10 cellular contexts compared by ENCODE assay signal in genomic region chr5:100889165-100889564, GRCh38. TPM values are rescaled to one million over a fixed set of nuclear protein-coding genes. Genes with fewer than 3 reads are reported as not detected.
DNase-seq lines count a peak whose midpoint lies in the region; ATAC-seq, FAIRE-seq and TF ChIP-seq lines count a peak whose summit lies in the region.
"Had no signal": no experiment of that assay in that cellular context is flagged by ENCODE, and none has a peak within 500 bp of the region (broad histone marks: within the 10 kb centered on the region; RNA-seq: fewer than 3 reads in every experiment).

No MANE protein-coding gene starts in this region.

- BruUV-seq in GM12878 (replicated peaks; lab: Mats Ljungman, UMichigan): no TSS peak

- peak overlapping the region; percentile 69 to 84 (median 79) for H3K4me3 Mint-ChIP-seq in CD8-positive, alpha-beta memory T cell

- CTCF ChIA-PET in CD8-positive, alpha-beta memory T cell (lab: Charles Lee): interaction anchor here (0.9 to 3.3 kb wide), 3 partner anchors 11 to 20 kb away, joined by 3 to 17 read pairs (median 14); partner anchors contain the start of gene ST8SIA4
- CTCF ChIA-PET in GM12878 (lab: Yijun Ruan, JAX): interaction anchor here (0.7 to 6.2 kb wide), 2 partner anchors 12 to 20 kb away, joined by 4 to 64 read pairs; partner anchors contain the start of gene ST8SIA4

- H3K36me3 Mint-ChIP-seq in CD8-positive, alpha-beta memory T cell: peaks cover 3 to 36% (median 11%) of the 10 kb centered on the region in 3 donors

- intact Hi-C loops in GM12878 (cut with micrococcal nuclease; ENCODE audit: unreplicated experiment) (no loop called here), body of pancreas (cut with DNase I) (no loop called here)

- no peak overlapping the region for H3K27ac ChIP-seq in CD8-positive, alpha-beta memory T cell (ENCODE audit: low read depth, low read length)
- H3K27ac ChIP-seq in GM12878 (ENCODE audit: control insufficient read depth, insufficient read depth): peak overlapping the region; percentile 87
- no peak overlapping the region for H3K27ac ChIP-seq in body of pancreas

- no peaks in the 10 kb centered on the region for H3K9me3 ChIP-seq in CD8-positive, alpha-beta memory T cell (ENCODE audit: low read length)
- H3K9me3 ChIP-seq in GM12878 (replicated peaks; ENCODE audit: control insufficient read depth, insufficient read depth, low read length) (peaks cover 10% of the 10 kb centered on the region), BE2C (no peaks in the 10 kb centered on the region), body of pancreas (no peaks in the 10 kb centered on the region)

- H3K27me3 ChIP-seq in CD8-positive, alpha-beta memory T cell (ENCODE audit: insufficient read depth, low read length, poor library complexity, severe bottlenecking): no peaks in the 10 kb centered on the region
- no peaks in the 10 kb centered on the region for H3K27me3 ChIP-seq in GM12878 (replicated peaks in 1 of 2; ENCODE audit: control insufficient read depth in 2 of 2, insufficient read depth in 2 of 2, low read length in 1 of 2)
- H3K27me3 ChIP-seq in BE2C: no peaks in the 10 kb centered on the region
- H3K27me3 ChIP-seq in body of pancreas: no peaks in the 10 kb centered on the region

- FAIRE-seq in GM12878 (lab: Jason Lieb, UNC): no peak
- no peak for FAIRE-seq in D721Med (lab: Jason Lieb, UNC)

- no peaks in the 10 kb centered on the region for H4K20me1 ChIP-seq in GM12878 (ENCODE audit: control insufficient read depth, insufficient read depth)

- TF ChIP-seq RAD21 in GM12878 (IDR thresholded peaks at IDR 0.05; ENCODE audit: insufficient read depth, low read depth, low read length): no peak

- RAD21 ChIA-PET in GM12878 (lab: Charles Lee; ENCODE audit: unreplicated experiment): interaction anchor here (1.2 to 15.0 kb wide), 12 partner anchors 14 to 113 kb away, joined by 3 to 275 read pairs (median 7); partner anchors contain the start of gene ST8SIA4

- TF ChIP-seq CTCF in GM12878 (IDR thresholded peaks at IDR 0.05 in 2 of 3, conservative IDR thresholded peaks at IDR 0.05 in 1 of 3; ENCODE audit: control insufficient read depth in 2 of 3, extremely low read depth in 1 of 3, insufficient read depth in 1 of 3, low read depth in 3 of 3, low read length in 3 of 3): no peak
- TF ChIP-seq CTCF in BE2C (IDR thresholded peaks at IDR 0.05; ENCODE audit: low read depth, low read length): no peak
- no peak for TF ChIP-seq CTCF in body of pancreas (IDR thresholded peaks at IDR 0.05)
- TF ChIP-seq CTCF in D721Med (IDR thresholded peaks at IDR 0.05; ENCODE audit: insufficient read depth, missing control alignments): no peak

- H3K9ac ChIP-seq in GM12878 (ENCODE audit: control insufficient read depth, insufficient read depth, low read length): peak overlapping the region; percentile 47; the same call in 1 of the 2 replicates

- peak overlapping the region; percentile 74 to 94 (median 85) for H3K27ac Mint-ChIP-seq in CD8-positive, alpha-beta memory T cell

- peak in 2 of 5 donors; percentile 33 to 49 for DNase-seq in CD8-positive, alpha-beta memory T cell
- DNase-seq in GM12878 (ENCODE audit: low read depth, low spot score): no peak
- DNase-seq in BE2C: no peak
- DNase-seq in cerebellum (ENCODE audit: low spot score): no peak
- DNase-seq in body of pancreas: no peak
- no peak for DNase-seq in D721Med (ENCODE audit: insufficient read length, low spot score)
- DNase-seq: posterior cingulate gyrus had no signal

- peak; percentile 73 to 79 for TF ChIP-seq EP300 in GM12878 (IDR thresholded peaks at IDR 0.05; ENCODE audit: borderline replicate concordance in 1 of 2, control insufficient read depth in 1 of 2, low read depth in 2 of 2, low read length in 2 of 2)

- peak overlapping the region; percentile 34 for H2AFZ ChIP-seq in GM12878 (ENCODE audit: control insufficient read depth, low read depth, low read length)

- peaks cover 63 to 88% (median 86%) of the 10 kb centered on the region in 3 donors for H3K4me1 Mint-ChIP-seq in CD8-positive, alpha-beta memory T cell

- SMC1A ChIA-PET in GM12878 (lab: Charles Lee; ENCODE audit: uncharacterized antibody, unreplicated experiment): interaction anchor here (1.3 to 15.8 kb wide), 9 partner anchors 10 to 121 kb away, joined by 3 to 281 read pairs (median 9); partner anchors contain the start of gene ST8SIA4

- ATAC-seq in GM19467 (IDR thresholded peaks at IDR 0.05; ENCODE audit: unreplicated experiment) (peak; percentile 70), HG03378 (IDR thresholded peaks at IDR 0.05; ENCODE audit: unreplicated experiment) (peak; percentile 65), GM12878 (peak; percentile 64), body of pancreas (no peak)
- ATAC-seq: SK-N-SH treated with all-trans-retinoic acid at 6 μM for 48 hours had no signal

- POLR2A ChIA-PET in CD8-positive, alpha-beta memory T cell (lab: Charles Lee): interaction anchor here (4.7 kb wide), 1 partner anchor 13 kb away, joined by 39 read pairs; the partner anchor contains the start of gene ST8SIA4
- POLR2A ChIA-PET in GM12878 (lab: Charles Lee): interaction anchor here (0.6 to 5.2 kb wide), 4 partner anchors 9 to 111 kb away, joined by 3 to 49 read pairs (median 4); partner anchors contain the start of gene ST8SIA4

- no peaks in the 10 kb centered on the region for H3K36me3 ChIP-seq in CD8-positive, alpha-beta memory T cell (ENCODE audit: insufficient read depth, low read length)
- peaks cover under 1 to 20% of the 10 kb centered on the region in 2 experiments for H3K36me3 ChIP-seq in GM12878 (ENCODE audit: control insufficient read depth in 2 of 2, insufficient read depth in 2 of 2, low read length in 1 of 2)
- H3K36me3 ChIP-seq in BE2C: no peaks in the 10 kb centered on the region
- no peaks in the 10 kb centered on the region for H3K36me3 ChIP-seq in body of pancreas (replicated peaks in 1 of 2; ENCODE audit: insufficient read depth in 1 of 2, low read depth in 2 of 2)

- WGBS in GM12878 (ENCODE audit: insufficient coverage, insufficient replicate concordance, low lambda C conversion rate, missing lambda C conversion rate): 0% methylated on average over 4 of the region's 4 CpGs
- 28 to 33% methylated on average over 4 of the region's 4 CpGs for WGBS in body of pancreas, 2 donors

- no peaks in the 10 kb centered on the region for H3K9me3 Mint-ChIP-seq in CD8-positive, alpha-beta memory T cell

- H3K4me3 ChIP-seq in CD8-positive, alpha-beta memory T cell (ENCODE audit: low read length): no peak overlapping the region
- peak overlapping the region; percentile 58 for H3K4me3 ChIP-seq in GM12878
- H3K4me3 ChIP-seq in BE2C (ENCODE audit: low read depth, low read length): no peak overlapping the region
- H3K4me3 ChIP-seq in body of pancreas: no peak overlapping the region

- no peaks in the 10 kb centered on the region for H3K27me3 Mint-ChIP-seq in CD8-positive, alpha-beta memory T cell

- peaks cover 50% of the 10 kb centered on the region for H3K4me1 ChIP-seq in CD8-positive, alpha-beta memory T cell (ENCODE audit: insufficient read depth, low read length)
- H3K4me1 ChIP-seq in GM12878 (ENCODE audit: control insufficient read depth, insufficient read depth, low read length) (peaks cover 15% of the 10 kb centered on the region; the same call in 1 of the 2 replicates), BE2C (no peaks in the 10 kb centered on the region), body of pancreas (no peaks in the 10 kb centered on the region)

- TF ChIP-seq POLR2A in GM12878 (IDR thresholded peaks at IDR 0.05; ENCODE audit: low read depth, low read length) (no peak), body of pancreas (IDR thresholded peaks at IDR 0.05) (no peak)

- in situ Hi-C loops in GM12878 (cut with MboI): no loop called here

- peaks cover 79% of the 10 kb centered on the region for H3K79me2 ChIP-seq in GM12878 (ENCODE audit: control insufficient read depth, insufficient read depth, low read length)

- peak overlapping the region; percentile 88 for H3K4me2 ChIP-seq in GM12878 (ENCODE audit: control insufficient read depth, insufficient read depth)

TF ChIP-seq in GM12878, 131 proteins besides CTCF, POLR2A, EP300 and RAD21 (continues in another document):
- TF ChIP-seq STAT1 (conservative IDR thresholded peaks at IDR 0.05): no peak
- peak; percentile 27; the same call in 1 of the 2 replicates for TF ChIP-seq PKNOX1 (IDR thresholded peaks at IDR 0.05)
- 0 out of 2 replicates have a peak, but pooled peaks have one; percentile 28 for TF ChIP-seq ZNF217 (IDR thresholded peaks at IDR 0.05)
- TF ChIP-seq TBL1XR1 (IDR thresholded peaks at IDR 0.05; ENCODE audit: low read depth, low read length): 0 out of 2 replicates have a peak, but pooled peaks have one; percentile 26
- TF ChIP-seq SMAD5 (IDR thresholded peaks at IDR 0.05; ENCODE audit: low read depth): no peak

RNA-seq across cellular contexts. Expression of gene ST8SIA4, which starts 13.9 kb away (rescaled TPM):
- total RNA-seq in CD8-positive, alpha-beta memory T cell: 10 to 100 TPM; 53.5 to 56.9 TPM
- polyA plus RNA-seq in CD8-positive, alpha-beta memory T cell: 17.5 TPM
- total RNA-seq in GM12878 (2013; cell fraction: nucleolus; rRNA removed): 158 and 176 TPM in 2 replicates
- total RNA-seq in GM12878 (2014; rRNA removed): 16.0 and 20.1 TPM in 2 replicates
- total RNA-seq in GM12878 (2014; rRNA removed; fragmentation: Illumina TruSeq; extraction: Trizol): 22.2 and 24.3 TPM in 2 replicates
- total RNA-seq in GM12878 (2021): 29.4 and 30.3 TPM in 2 replicates
- 6.6 TPM for polyA plus RNA-seq in GM12878 (2011; ENCODE audit: low read depth)
- 30.9 and 47.1 TPM in 2 replicates for polyA plus RNA-seq in GM12878 (2011; rRNA removed)
- 11.6 and 12.3 TPM in 2 replicates for polyA plus RNA-seq in GM12878 (2011; cell fraction: cytosol; rRNA removed)
- 12.6 and 15.7 TPM in 2 replicates for polyA plus RNA-seq in GM12878 (2011; cell fraction: nucleus; rRNA removed)
- polyA plus RNA-seq in GM12878 (2012): 11.4 and 12.2 TPM in 2 replicates
- polyA plus RNA-seq in GM12878 (2014; fragmentation: Illumina TruSeq; extraction: Trizol): 11.8 and 15.0 TPM in 2 replicates
- 1 to 10 TPM; 4.4 to 7.3 TPM for polyA plus RNA-seq in GM12878 (2014; fragmentation: Nextera tagmentation; extraction: Ambion mirVana)
- polyA plus RNA-seq in GM12878 (2014; rRNA removed): 11.5 and 18.8 TPM in 2 replicates
- polyA plus RNA-seq in GM12878 (2016; fragmentation: Nextera tagmentation; extraction: Ambion mirVana): 10 to 100 TPM; 20.3 to 23.2 TPM
- 50.8 and 52.2 TPM in 2 replicates for polyA minus RNA-seq in GM12878 (2011; rRNA and poly(A)+ RNA removed)
- polyA minus RNA-seq in GM12878 (2011; cell fraction: cytosol; rRNA and poly(A)+ RNA removed): 14.7 and 18.0 TPM in 2 replicates
- 101 and 123 TPM in 2 replicates for polyA minus RNA-seq in GM12878 (2011; cell fraction: nucleus; rRNA and poly(A)+ RNA removed)
- polyA plus RNA-seq in BE2C (2012; ENCODE audit: insufficient read depth, insufficient read length, low read depth): 0.52 TPM
- 36.2 TPM for total RNA-seq in cerebellum
- 1 to 10 TPM in 1 of 2 donors, under 1 TPM in 1; 0.66 to 2.1 TPM for total RNA-seq in body of pancreas

Comparison
In these comparisons a context has a peak if more than half of its experiments do, and no peak if none do; other contexts are left out.
1. RNA of gene ST8SIA4, which starts 13.9 kb away (total RNA-seq): 53.5 to 56.9 TPM in CD8-positive, alpha-beta memory T cell, 36.2 TPM in cerebellum (single experiment) and 16.0 to 176 TPM in GM12878; 0.66 to 2.1 TPM in body of pancreas; every median in the first group is over 4 times any median in the second.